ENCODE assay signal across 29 cellular contexts in the genomic region with DNA sequence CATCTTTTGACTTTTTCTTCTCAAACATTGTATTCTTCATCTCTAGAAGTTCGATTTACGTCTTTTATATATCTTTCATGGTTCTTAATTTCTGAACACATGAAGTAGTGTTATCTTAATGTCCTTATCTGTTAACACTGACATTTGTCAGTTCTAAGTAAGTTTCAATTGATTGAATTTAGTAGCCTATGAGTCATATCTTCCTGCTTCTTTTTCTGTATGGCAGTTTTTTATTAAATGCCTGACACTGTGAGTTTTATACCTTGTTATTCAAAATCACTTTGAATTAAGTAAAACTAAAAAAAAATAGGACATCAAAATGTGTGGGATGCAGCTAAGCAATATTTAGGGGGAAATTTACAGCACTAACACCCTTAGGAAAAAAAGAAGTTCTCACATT.
DNase-seq lines count a peak whose midpoint lies in the region; ATAC-seq, FAIRE-seq and TF ChIP-seq lines count a peak whose summit lies in the region.
"Had no signal": no experiment of that assay in that cellular context is flagged by ENCODE, and none has a peak within 500 bp of the region (broad histone marks: within the 10 kb centered on the region; RNA-seq: fewer than 3 reads in every experiment).

No MANE protein-coding gene starts in this region.

- no peak overlapping the region for H3K9ac ChIP-seq in kidney (ENCODE audit: low read length in 2 of 2)
- H3K9ac ChIP-seq: BLaER1 treated with 17β-estradiol and CSF1 and Interleukin-3, amounts not matched to agents 10 nM and 100 nM had no signal

- H3K9me3 ChIP-seq in kidney (ENCODE audit: control insufficient read depth in 1 of 2, low read length in 2 of 2): no peaks in the 10 kb centered on the region
- H3K9me3 ChIP-seq: A549; BLaER1 treated with 17β-estradiol and CSF1 and Interleukin-3, amounts not matched to agents 10 nM and 100 nM had no signal

- peak; percentile 45 for FAIRE-seq in kidney (lab: Jason Lieb, UNC)
- FAIRE-seq: A549, GM12878, HepG2 had no signal

- H3K4me3 Mint-ChIP-seq in activated T-cell treated with anti-CD3 and anti-CD28 coated beads, Interleukin-2, amount 50 U/mL, for 72 hours: peak overlapping the region; percentile 18 to 77
- H3K4me3 Mint-ChIP-seq in activated naive CD8-positive, alpha-beta T cell treated with anti-CD3 and anti-CD28 coated beads for 36 hours: no peak overlapping the region
- H3K4me3 Mint-ChIP-seq: CD4-positive, alpha-beta T cell; GM23338; H9 had no signal

- H3K4me3 ChIP-seq in kidney (ENCODE audit: low read length in 2 of 2): no peak overlapping the region
- H3K4me3 ChIP-seq: A549; BLaER1 treated with 17β-estradiol and CSF1 and Interleukin-3, amounts not matched to agents 10 nM and 100 nM; GM12878; GM23338 had no signal

- H3K27ac ChIP-seq in kidney (ENCODE audit: low read depth in 2 of 2, low read length in 2 of 2): no peak overlapping the region
- H3K27ac ChIP-seq: A549; BLaER1 treated with 17β-estradiol and CSF1 and Interleukin-3, amounts not matched to agents 10 nM and 100 nM had no signal

- H3K36me3 Mint-ChIP-seq in activated T-cell treated with anti-CD3 and anti-CD28 coated beads, Interleukin-2, amount 50 U/mL, for 72 hours (ENCODE audit: insufficient read depth in 2 of 2): peaks cover 0 to 5% of the 10 kb centered on the region in 2 donors
- H3K36me3 Mint-ChIP-seq in activated naive CD8-positive, alpha-beta T cell treated with anti-CD3 and anti-CD28 coated beads for 36 hours: no peaks in the 10 kb centered on the region

- no peak for TF ChIP-seq CTCF in kidney (IDR thresholded peaks at IDR 0.05; ENCODE audit: borderline replicate concordance, extremely low read depth, insufficient read depth)

- H3K36me3 ChIP-seq in kidney (ENCODE audit: control insufficient read depth in 1 of 2, insufficient read depth in 2 of 2, low read length in 2 of 2): no peaks in the 10 kb centered on the region
- H3K36me3 ChIP-seq: BLaER1 treated with 17β-estradiol and CSF1 and Interleukin-3, amounts not matched to agents 10 nM and 100 nM had no signal

- H3K27me3 Mint-ChIP-seq in activated T-cell treated with anti-CD3 and anti-CD28 coated beads, Interleukin-2, amount 50 U/mL, for 72 hours (ENCODE audit: low read depth): no peaks in the 10 kb centered on the region
- H3K27me3 Mint-ChIP-seq in activated naive CD8-positive, alpha-beta T cell treated with anti-CD3 and anti-CD28 coated beads for 36 hours: no peaks in the 10 kb centered on the region
- H3K27me3 Mint-ChIP-seq: CD4-positive, alpha-beta T cell had no signal

- H3K27ac Mint-ChIP-seq in activated T-cell treated with anti-CD3 and anti-CD28 coated beads, Interleukin-2, amount 50 U/mL, for 72 hours: peak overlapping the region; percentile 96
- H3K27ac Mint-ChIP-seq in activated naive CD8-positive, alpha-beta T cell treated with anti-CD3 and anti-CD28 coated beads for 36 hours: peak overlapping the region; percentile 21
- H3K27ac Mint-ChIP-seq: CD4-positive, alpha-beta T cell; GM23338; H9 had no signal

- no peak for DNase-seq in activated T-cell treated with anti-CD3 and anti-CD28 coated beads, Interleukin-2, amount 50 U/mL, for 72 hours
- no peak for DNase-seq in activated T-cell treated with anti-CD3 and anti-CD28 coated beads, Interleukin-2, amount 50 U/mL, for 1 hour
- DNase-seq in activated naive CD8-positive, alpha-beta T cell treated with anti-CD3 and anti-CD28 coated beads for 36 hours: no peak
- DNase-seq in kidney (no peak), Kasumi-1 (lab: John Stamatoyannopoulos, UW) (no peak), NCI-H187 treated with DMSO at 0.1 percent for 48 hours (lab: John Stamatoyannopoulos, UW) (no peak), DMS53 (lab: John Stamatoyannopoulos, UW) (no peak)
- DNase-seq: AML-193; CD4-positive, alpha-beta T cell; COR-L47; DMS79; EL; GDM1; H9; Karpas-422; MV-4-11; NCI-H1105; NCI-H1436 treated with DMSO at 0.1 percent for 48 hours; NCI-H1930; NCI-H2107; NCI-H524; NCI-H748 treated with DMSO at 0.1 percent for 48 hours; NK-92 treated with Interleukin-12 subunit alpha and Interleukin-12 subunit beta, amount 100 ng/mL, for 24 hours; PC-3 had no signal

- ATAC-seq in activated T-cell treated with anti-CD3 and anti-CD28 coated beads, Interleukin-2, amount 50 U/mL, for 72 hours (replicated peaks in 1 of 2): no peak
- ATAC-seq: A549, GM12878, GM23338, HepG2, PC-3 had no signal

- intact Hi-C loops in kidney (cut with DNase I): no loop called here

- H3K4me1 Mint-ChIP-seq in activated T-cell treated with anti-CD3 and anti-CD28 coated beads, Interleukin-2, amount 50 U/mL, for 72 hours (ENCODE audit: low read depth): peaks cover 22% of the 10 kb centered on the region
- H3K4me1 Mint-ChIP-seq in activated naive CD8-positive, alpha-beta T cell treated with anti-CD3 and anti-CD28 coated beads for 36 hours: peaks cover 12% of the 10 kb centered on the region
- H3K4me1 Mint-ChIP-seq: GM23338, H9 had no signal

- peaks cover 0 to 2% of the 10 kb centered on the region in 2 donors for H3K9me3 Mint-ChIP-seq in activated T-cell treated with anti-CD3 and anti-CD28 coated beads, Interleukin-2, amount 50 U/mL, for 72 hours
- peaks cover 7% of the 10 kb centered on the region for H3K9me3 Mint-ChIP-seq in activated naive CD8-positive, alpha-beta T cell treated with anti-CD3 and anti-CD28 coated beads for 36 hours
- H3K9me3 Mint-ChIP-seq: CD4-positive, alpha-beta T cell; GM23338; H9 had no signal

- no peaks in the 10 kb centered on the region for H3K4me1 ChIP-seq in kidney (ENCODE audit: control insufficient read depth in 1 of 2, insufficient read depth in 1 of 2, low read depth in 1 of 2, low read length in 2 of 2)
- H3K4me1 ChIP-seq: A549; BLaER1 treated with 17β-estradiol and CSF1 and Interleukin-3, amounts not matched to agents 10 nM and 100 nM had no signal
